In genomic region chr2:162343824-162344616, GRCh38 we compare ENCODE assay signal across 1 cellular context.
TF ChIP-seq lines count a peak whose summit lies in the region.

A gene with protein sequence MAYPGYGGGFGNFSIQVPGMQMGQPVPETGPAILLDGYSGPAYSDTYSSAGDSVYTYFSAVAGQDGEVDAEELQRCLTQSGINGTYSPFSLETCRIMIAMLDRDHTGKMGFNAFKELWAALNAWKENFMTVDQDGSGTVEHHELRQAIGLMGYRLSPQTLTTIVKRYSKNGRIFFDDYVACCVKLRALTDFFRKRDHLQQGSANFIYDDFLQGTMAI (plus strand): TSS chr2:162344132. CDS start chr2:162344249, 117 bp downstream.

TF ChIP-seq in GM12878, 131 proteins besides CTCF, POLR2A, EP300 and RAD21 (continued from another document and continues in another):
- TF ChIP-seq MYB (IDR thresholded peaks at IDR 0.05; ENCODE audit: borderline replicate concordance, low read depth, low read length) (no peak), DPF2 (IDR thresholded peaks at IDR 0.05) (no peak; the same call in 1 of the 2 replicates), SREBF1 (IDR thresholded peaks at IDR 0.05; ENCODE audit: low read length) (no peak), ZNF217 (IDR thresholded peaks at IDR 0.05) (no peak), SIN3A (IDR thresholded peaks at IDR 0.05; ENCODE audit: low read depth, low read length) (peak; percentile 72; the same call in 1 of the 2 replicates), KLF5 (IDR thresholded peaks at IDR 0.05; ENCODE audit: partially characterized antibody) (peak; percentile 34), TARDBP (IDR thresholded peaks at IDR 0.05; ENCODE audit: borderline replicate concordance) (no peak), STAT3 (IDR thresholded peaks at IDR 0.05; ENCODE audit: low read depth, low read length) (no peak), ETV6 (conservative IDR thresholded peaks at IDR 0.05 in 1 of 2, IDR thresholded peaks at IDR 0.05 in 1 of 2; ENCODE audit: borderline replicate concordance in 1 of 2, low read depth in 1 of 2) (no peak), SMAD5 (IDR thresholded peaks at IDR 0.05; ENCODE audit: low read depth) (no peak), HCFC1 (IDR thresholded peaks at IDR 0.05; ENCODE audit: low read length) (0 out of 2 replicates have a peak, but pooled peaks have one; percentile 10), TAF1 (IDR thresholded peaks at IDR 0.05; ENCODE audit: borderline replicate concordance, low read depth, low read length) (no peak), HSF1 (IDR thresholded peaks at IDR 0.05; ENCODE audit: low read depth, low read length) (no peak), ZNF384 (IDR thresholded peaks at IDR 0.05; ENCODE audit: borderline replicate concordance, low read depth, low read length) (no peak), ZNF24 (IDR thresholded peaks at IDR 0.05) (no peak), SMARCA5 (IDR thresholded peaks at IDR 0.05) (no peak; the same call in 1 of the 2 replicates), SIX5 (IDR thresholded peaks at IDR 0.05; ENCODE audit: low read depth, low read length, severe bottlenecking) (no peak), POLR2AphosphoS5 (IDR thresholded peaks at IDR 0.05; ENCODE audit: low read length) (peak; percentile 69), CHD1 (IDR thresholded peaks at IDR 0.05; ENCODE audit: low read depth, low read length) (no peak), NR2C2 (IDR thresholded peaks at IDR 0.05; ENCODE audit: borderline replicate concordance, control insufficient read depth, insufficient read length, low read depth) (no peak), TCF3 (IDR thresholded peaks at IDR 0.05; ENCODE audit: borderline replicate concordance, insufficient read depth, low read depth, low read length) (peak; percentile 84), USF2 (IDR thresholded peaks at IDR 0.05; ENCODE audit: borderline replicate concordance, low read depth, low read length) (no peak), ZBTB11 (CRISPR knock-in tag; IDR thresholded peaks at IDR 0.05) (no peak), ZZZ3 (IDR thresholded peaks at IDR 0.05; ENCODE audit: control insufficient read depth, insufficient read length, low read depth) (no peak), GATAD2B (conservative IDR thresholded peaks at IDR 0.05; ENCODE audit: low read depth) (0 out of 2 replicates have a peak, but pooled peaks have one; percentile 73), SUZ12 (IDR thresholded peaks at IDR 0.05; ENCODE audit: unreplicated experiment) (no peak), PAX5 (IDR thresholded peaks at IDR 0.05; ENCODE audit: borderline replicate concordance, low read depth, low read length) (peak; percentile 68), JUNB (IDR thresholded peaks at IDR 0.05) (no peak), MTA2 (IDR thresholded peaks at IDR 0.05; ENCODE audit: low read depth) (no peak), IRF5 (IDR thresholded peaks at IDR 0.05; ENCODE audit: borderline replicate concordance) (0 out of 2 replicates have a peak, but pooled peaks have one; percentile 36), ELK1 (IDR thresholded peaks at IDR 0.05; ENCODE audit: low read depth, low read length) (no peak), CEBPZ (IDR thresholded peaks at IDR 0.05; ENCODE audit: low read depth, low read length) (no peak), RUNX3 (IDR thresholded peaks at IDR 0.05; ENCODE audit: low read length) (peak; percentile 77)
- TF ChIP-seq, protein P1, sequence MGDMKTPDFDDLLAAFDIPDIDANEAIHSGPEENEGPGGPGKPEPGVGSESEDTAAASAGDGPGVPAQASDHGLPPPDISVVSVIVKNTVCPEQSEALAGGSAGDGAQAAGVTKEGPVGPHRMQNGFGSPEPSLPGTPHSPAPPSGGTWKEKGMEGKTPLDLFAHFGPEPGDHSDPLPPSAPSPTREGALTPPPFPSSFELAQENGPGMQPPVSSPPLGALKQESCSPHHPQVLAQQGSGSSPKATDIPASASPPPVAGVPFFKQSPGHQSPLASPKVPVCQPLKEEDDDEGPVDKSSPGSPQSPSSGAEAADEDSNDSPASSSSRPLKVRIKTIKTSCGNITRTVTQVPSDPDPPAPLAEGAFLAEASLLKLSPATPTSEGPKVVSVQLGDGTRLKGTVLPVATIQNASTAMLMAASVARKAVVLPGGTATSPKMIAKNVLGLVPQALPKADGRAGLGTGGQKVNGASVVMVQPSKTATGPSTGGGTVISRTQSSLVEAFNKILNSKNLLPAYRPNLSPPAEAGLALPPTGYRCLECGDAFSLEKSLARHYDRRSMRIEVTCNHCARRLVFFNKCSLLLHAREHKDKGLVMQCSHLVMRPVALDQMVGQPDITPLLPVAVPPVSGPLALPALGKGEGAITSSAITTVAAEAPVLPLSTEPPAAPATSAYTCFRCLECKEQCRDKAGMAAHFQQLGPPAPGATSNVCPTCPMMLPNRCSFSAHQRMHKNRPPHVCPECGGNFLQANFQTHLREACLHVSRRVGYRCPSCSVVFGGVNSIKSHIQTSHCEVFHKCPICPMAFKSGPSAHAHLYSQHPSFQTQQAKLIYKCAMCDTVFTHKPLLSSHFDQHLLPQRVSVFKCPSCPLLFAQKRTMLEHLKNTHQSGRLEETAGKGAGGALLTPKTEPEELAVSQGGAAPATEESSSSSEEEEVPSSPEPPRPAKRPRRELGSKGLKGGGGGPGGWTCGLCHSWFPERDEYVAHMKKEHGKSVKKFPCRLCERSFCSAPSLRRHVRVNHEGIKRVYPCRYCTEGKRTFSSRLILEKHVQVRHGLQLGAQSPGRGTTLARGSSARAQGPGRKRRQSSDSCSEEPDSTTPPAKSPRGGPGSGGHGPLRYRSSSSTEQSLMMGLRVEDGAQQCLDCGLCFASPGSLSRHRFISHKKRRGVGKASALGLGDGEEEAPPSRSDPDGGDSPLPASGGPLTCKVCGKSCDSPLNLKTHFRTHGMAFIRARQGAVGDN (IDR thresholded peaks at IDR 0.05), result 0 out of 2 replicates have a peak, but pooled peaks have one; percentile 17
- TF ChIP-seq, protein P2, sequence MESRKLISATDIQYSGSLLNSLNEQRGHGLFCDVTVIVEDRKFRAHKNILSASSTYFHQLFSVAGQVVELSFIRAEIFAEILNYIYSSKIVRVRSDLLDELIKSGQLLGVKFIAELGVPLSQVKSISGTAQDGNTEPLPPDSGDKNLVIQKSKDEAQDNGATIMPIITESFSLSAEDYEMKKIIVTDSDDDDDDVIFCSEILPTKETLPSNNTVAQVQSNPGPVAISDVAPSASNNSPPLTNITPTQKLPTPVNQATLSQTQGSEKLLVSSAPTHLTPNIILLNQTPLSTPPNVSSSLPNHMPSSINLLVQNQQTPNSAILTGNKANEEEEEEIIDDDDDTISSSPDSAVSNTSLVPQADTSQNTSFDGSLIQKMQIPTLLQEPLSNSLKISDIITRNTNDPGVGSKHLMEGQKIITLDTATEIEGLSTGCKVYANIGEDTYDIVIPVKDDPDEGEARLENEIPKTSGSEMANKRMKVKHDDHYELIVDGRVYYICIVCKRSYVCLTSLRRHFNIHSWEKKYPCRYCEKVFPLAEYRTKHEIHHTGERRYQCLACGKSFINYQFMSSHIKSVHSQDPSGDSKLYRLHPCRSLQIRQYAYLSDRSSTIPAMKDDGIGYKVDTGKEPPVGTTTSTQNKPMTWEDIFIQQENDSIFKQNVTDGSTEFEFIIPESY (IDR thresholded peaks at IDR 0.05), result no peak
- TF ChIP-seq, protein P3, sequence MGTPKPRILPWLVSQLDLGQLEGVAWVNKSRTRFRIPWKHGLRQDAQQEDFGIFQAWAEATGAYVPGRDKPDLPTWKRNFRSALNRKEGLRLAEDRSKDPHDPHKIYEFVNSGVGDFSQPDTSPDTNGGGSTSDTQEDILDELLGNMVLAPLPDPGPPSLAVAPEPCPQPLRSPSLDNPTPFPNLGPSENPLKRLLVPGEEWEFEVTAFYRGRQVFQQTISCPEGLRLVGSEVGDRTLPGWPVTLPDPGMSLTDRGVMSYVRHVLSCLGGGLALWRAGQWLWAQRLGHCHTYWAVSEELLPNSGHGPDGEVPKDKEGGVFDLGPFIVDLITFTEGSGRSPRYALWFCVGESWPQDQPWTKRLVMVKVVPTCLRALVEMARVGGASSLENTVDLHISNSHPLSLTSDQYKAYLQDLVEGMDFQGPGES (IDR thresholded peaks at IDR 0.05), result peak; percentile 13; the same call in 1 of the 2 replicates
- TF ChIP-seq, protein P4, sequence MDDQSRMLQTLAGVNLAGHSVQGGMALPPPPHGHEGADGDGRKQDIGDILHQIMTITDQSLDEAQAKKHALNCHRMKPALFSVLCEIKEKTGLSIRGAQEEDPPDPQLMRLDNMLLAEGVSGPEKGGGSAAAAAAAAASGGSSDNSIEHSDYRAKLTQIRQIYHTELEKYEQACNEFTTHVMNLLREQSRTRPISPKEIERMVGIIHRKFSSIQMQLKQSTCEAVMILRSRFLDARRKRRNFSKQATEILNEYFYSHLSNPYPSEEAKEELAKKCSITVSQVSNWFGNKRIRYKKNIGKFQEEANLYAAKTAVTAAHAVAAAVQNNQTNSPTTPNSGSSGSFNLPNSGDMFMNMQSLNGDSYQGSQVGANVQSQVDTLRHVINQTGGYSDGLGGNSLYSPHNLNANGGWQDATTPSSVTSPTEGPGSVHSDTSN (IDR thresholded peaks at IDR 0.05; ENCODE audit: insufficient replicate concordance, low read depth, low read length), result no peak
